ENCODE assay signal across 1 cellular context in the genomic region with DNA sequence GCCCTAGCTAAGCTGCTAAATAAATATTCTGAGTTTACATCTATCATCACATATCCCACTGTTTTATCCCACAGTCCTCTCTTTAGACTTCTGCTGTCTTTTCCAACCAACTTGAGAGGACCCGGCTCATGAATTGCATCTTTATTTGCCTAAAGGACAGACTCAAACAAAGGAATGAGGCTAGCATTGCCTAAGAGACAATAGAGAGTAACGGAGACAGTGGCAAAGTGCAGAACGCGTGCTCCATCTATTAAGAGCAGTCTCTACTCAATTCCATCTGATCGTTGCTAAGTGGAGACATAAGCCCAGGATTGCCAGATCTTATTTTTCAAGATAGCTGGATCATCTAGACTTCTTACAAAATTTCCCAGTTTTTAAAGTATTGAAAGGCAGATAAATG.
TF ChIP-seq lines count a peak whose summit lies in the region.

No MANE protein-coding gene starts in this region.

TF ChIP-seq in HepG2, 621 proteins besides CTCF, POLR2A, EP300 and RAD21 (continued from another document):
- TF ChIP-seq, protein P1, sequence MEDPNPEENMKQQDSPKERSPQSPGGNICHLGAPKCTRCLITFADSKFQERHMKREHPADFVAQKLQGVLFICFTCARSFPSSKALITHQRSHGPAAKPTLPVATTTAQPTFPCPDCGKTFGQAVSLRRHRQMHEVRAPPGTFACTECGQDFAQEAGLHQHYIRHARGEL (CRISPR knock-in tag; IDR thresholded peaks at IDR 0.05): no peak
- TF ChIP-seq CEBPB (IDR thresholded peaks at IDR 0.05; ENCODE audit: borderline replicate concordance, low read depth, low read length) (peak; percentile 5; the same call in 1 of the 2 replicates), HNRNPLL (IDR thresholded peaks at IDR 0.05; ENCODE audit: low read depth, low read length, poor library complexity, severe bottlenecking) (no peak), SOX13 (IDR thresholded peaks at IDR 0.05) (no peak), SOX13 (CRISPR knock-in tag; conservative IDR thresholded peaks at IDR 0.05 in 1 of 2, IDR thresholded peaks at IDR 0.05 in 1 of 2) (peak in 1 of 2 experiments; percentile 84; a peak in 2 of 4 replicates)
- TF ChIP-seq, protein P2, sequence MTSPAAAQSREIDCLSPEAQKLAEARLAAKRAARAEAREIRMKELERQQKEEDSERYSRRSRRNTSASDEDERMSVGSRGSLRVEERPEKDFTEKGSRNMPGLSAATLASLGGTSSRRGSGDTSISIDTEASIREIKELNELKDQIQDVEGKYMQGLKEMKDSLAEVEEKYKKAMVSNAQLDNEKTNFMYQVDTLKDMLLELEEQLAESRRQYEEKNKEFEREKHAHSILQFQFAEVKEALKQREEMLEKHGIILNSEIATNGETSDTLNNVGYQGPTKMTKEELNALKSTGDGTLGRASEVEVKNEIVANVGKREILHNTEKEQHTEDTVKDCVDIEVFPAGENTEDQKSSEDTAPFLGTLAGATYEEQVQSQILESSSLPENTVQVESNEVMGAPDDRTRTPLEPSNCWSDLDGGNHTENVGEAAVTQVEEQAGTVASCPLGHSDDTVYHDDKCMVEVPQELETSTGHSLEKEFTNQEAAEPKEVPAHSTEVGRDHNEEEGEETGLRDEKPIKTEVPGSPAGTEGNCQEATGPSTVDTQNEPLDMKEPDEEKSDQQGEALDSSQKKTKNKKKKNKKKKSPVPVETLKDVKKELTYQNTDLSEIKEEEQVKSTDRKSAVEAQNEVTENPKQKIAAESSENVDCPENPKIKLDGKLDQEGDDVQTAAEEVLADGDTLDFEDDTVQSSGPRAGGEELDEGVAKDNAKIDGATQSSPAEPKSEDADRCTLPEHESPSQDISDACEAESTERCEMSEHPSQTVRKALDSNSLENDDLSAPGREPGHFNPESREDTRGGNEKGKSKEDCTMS (CRISPR knock-in tag; conservative IDR thresholded peaks at IDR 0.05): no peak
TF ChIP-seq in HepG2: peak in this region for 5.
